ENCODE assay signal across 8 cellular contexts in genomic region chr11:59224419-59224928, GRCh38. TPM values are rescaled to one million over a fixed set of nuclear protein-coding genes. Genes with fewer than 3 reads are reported as not detected.
DNase-seq lines count a peak whose midpoint lies in the region; ATAC-seq, FAIRE-seq and TF ChIP-seq lines count a peak whose summit lies in the region.

No MANE protein-coding gene starts in this region.

- WGBS in pancreas, 2 donors, result 43 to 48% methylated on average over 4 of the region's 4 CpGs

- H3K4me3 Mint-ChIP-seq in activated T-helper 2 cell treated with anti-CD3 and anti-CD28 coated beads, Interferon-gamma antibody, Interleukin-2, Interleukin-4, amounts not matched to agents 10 μg/mL and 5 μg/mL and 100 μg/mL, durations not matched to agents 14 hours and 24 hours and 36 hours (ENCODE audit: low read depth), result no peak overlapping the region

- intact Hi-C loops in pancreas (cut with DNase I), result no loop called here
- intact Hi-C loops in activated T-helper 2 cell treated with anti-CD3 and anti-CD28 coated beads, Interferon-gamma antibody, Interleukin-2, Interleukin-4, amounts not matched to agents 10 μg/mL and 5 μg/mL and 100 μg/mL, durations not matched to agents 14 hours and 24 hours and 36 hours (cut with micrococcal nuclease), result no loop called here

- H3K27ac Mint-ChIP-seq in activated T-helper 2 cell treated with anti-CD3 and anti-CD28 coated beads, Interferon-gamma antibody, Interleukin-2, Interleukin-4, amounts not matched to agents 10 μg/mL and 5 μg/mL and 100 μg/mL, durations not matched to agents 14 hours and 24 hours and 36 hours, result no peak overlapping the region

- ATAC-seq in GM18909 (IDR thresholded peaks at IDR 0.05; ENCODE audit: poor library complexity, unreplicated experiment) (peak; percentile 43), HG03025 (IDR thresholded peaks at IDR 0.05; ENCODE audit: low FRiP score, unreplicated experiment) (peak; percentile 21), pancreas (peak in 3 of 4 donors; percentile 52 to 74 (median 57))

- H3K36me3 ChIP-seq in pancreas, result no peaks in the 10 kb centered on the region

- FAIRE-seq in pancreas (lab: Jason Lieb, UNC), result no peak

- H3K4me1 ChIP-seq in pancreas, result no peaks in the 10 kb centered on the region

- no peaks in the 10 kb centered on the region for H3K9me3 Mint-ChIP-seq in activated T-helper 2 cell treated with anti-CD3 and anti-CD28 coated beads, Interferon-gamma antibody, Interleukin-2, Interleukin-4, amounts not matched to agents 10 μg/mL and 5 μg/mL and 100 μg/mL, durations not matched to agents 14 hours and 24 hours and 36 hours

- H3K27me3 Mint-ChIP-seq in activated T-helper 2 cell treated with anti-CD3 and anti-CD28 coated beads, Interferon-gamma antibody, Interleukin-2, Interleukin-4, amounts not matched to agents 10 μg/mL and 5 μg/mL and 100 μg/mL, durations not matched to agents 14 hours and 24 hours and 36 hours (ENCODE audit: low read depth), result peaks cover 18% of the 10 kb centered on the region

- TF ChIP-seq CTCF in cardiac fibroblast (IDR thresholded peaks at IDR 0.05; ENCODE audit: low read depth, low read length) (no peak), pancreas (IDR thresholded peaks at IDR 0.05) (no peak)

- peaks cover 5% of the 10 kb centered on the region for H3K4me1 Mint-ChIP-seq in activated T-helper 2 cell treated with anti-CD3 and anti-CD28 coated beads, Interferon-gamma antibody, Interleukin-2, Interleukin-4, amounts not matched to agents 10 μg/mL and 5 μg/mL and 100 μg/mL, durations not matched to agents 14 hours and 24 hours and 36 hours (ENCODE audit: low read depth)

- DNase-seq in cardiac fibroblast (ENCODE audit: low read depth in 2 of 2) (peak; percentile 42 to 92), pancreas (no peak), superior temporal gyrus (ENCODE audit: extremely low spot score) (no peak), NCI-H2029 (lab: John Stamatoyannopoulos, UW) (no peak)
- DNase-seq in activated effector memory CD4-positive, alpha-beta T cell treated with Interleukin-2 at 50 U/mL for 16 hours, result no peak
- DNase-seq in activated T-helper 2 cell treated with anti-CD3 and anti-CD28 coated beads, Interferon-gamma antibody, Interleukin-2, Interleukin-4, amounts not matched to agents 10 μg/mL and 5 μg/mL and 100 μg/mL, durations not matched to agents 14 hours and 24 hours and 36 hours (ENCODE audit: low spot score), result no peak

- no peak overlapping the region for H3K4me3 ChIP-seq in cardiac fibroblast (replicated peaks in 1 of 2; ENCODE audit: low read depth in 2 of 2, low read length in 2 of 2)
- no peak overlapping the region for H3K4me3 ChIP-seq in pancreas

- no peaks in the 10 kb centered on the region for H3K9me3 ChIP-seq in pancreas

- no peaks in the 10 kb centered on the region for H3K36me3 Mint-ChIP-seq in activated T-helper 2 cell treated with anti-CD3 and anti-CD28 coated beads, Interferon-gamma antibody, Interleukin-2, Interleukin-4, amounts not matched to agents 10 μg/mL and 5 μg/mL and 100 μg/mL, durations not matched to agents 14 hours and 24 hours and 36 hours (ENCODE audit: low read depth)

- no peaks in the 10 kb centered on the region for H3K27me3 ChIP-seq in pancreas

- peak overlapping the region in 1 of 4 donors; percentile 10 for H3K27ac ChIP-seq in pancreas

RNA-seq across cellular contexts. Expression of gene MPEG1, which starts 11.7 kb away (rescaled TPM):
- total RNA-seq in pancreas, result 1 to 10 TPM in 5 of 6 donors, under 1 TPM in 1; 0.51 to 7.1 (median 3.4) TPM
- under 1 TPM; 0.68 to 0.92 TPM for polyA plus RNA-seq in pancreas
- 0.05 TPM in 1 of 2 replicates, not detected in the other for total RNA-seq in activated T-helper 2 cell treated with anti-CD3 and anti-CD28 coated beads, Interferon-gamma antibody, Interleukin-2, Interleukin-4, amounts not matched to agents 10 μg/mL and 5 μg/mL and 100 μg/mL, durations not matched to agents 14 hours and 24 hours and 36 hours

RNA-seq across cellular contexts. Expression of gene DTX4, which starts 52.5 kb away (rescaled TPM):
- total RNA-seq in pancreas, result 10 to 100 TPM in 2 of 6 donors, 1 to 10 TPM in 4; 5.9 to 16.3 (median 8.3) TPM
- 10 to 100 TPM in 1 of 2 donors, 1 to 10 TPM in 1; 9.0 to 12.3 TPM for polyA plus RNA-seq in pancreas
- 0.09 and 0.68 TPM in 2 replicates for total RNA-seq in activated T-helper 2 cell treated with anti-CD3 and anti-CD28 coated beads, Interferon-gamma antibody, Interleukin-2, Interleukin-4, amounts not matched to agents 10 μg/mL and 5 μg/mL and 100 μg/mL, durations not matched to agents 14 hours and 24 hours and 36 hours

Comparison
In these comparisons a context has a peak if more than half of its experiments do, and no peak if none do; other contexts are left out.
1. DNase-seq: peak in cardiac fibroblast (2 of 2); none in pancreas (0 of 6), activated effector memory CD4-positive, alpha-beta T cell treated with Interleukin-2 at 50 U/mL for 16 hours (single experiment), superior temporal gyrus (single experiment), NCI-H2029 (single experiment) and activated T-helper 2 cell treated with anti-CD3 and anti-CD28 coated beads, Interferon-gamma antibody, Interleukin-2, Interleukin-4, amounts not matched to agents 10 μg/mL and 5 μg/mL and 100 μg/mL, durations not matched to agents 14 hours and 24 hours and 36 hours (single experiment).
2. Peak in every context shown above with its lines, with median percentiles within 50 percentile points of each other: ATAC-seq.